ENCODE assay signal across 8 cellular contexts in the genomic region with DNA sequence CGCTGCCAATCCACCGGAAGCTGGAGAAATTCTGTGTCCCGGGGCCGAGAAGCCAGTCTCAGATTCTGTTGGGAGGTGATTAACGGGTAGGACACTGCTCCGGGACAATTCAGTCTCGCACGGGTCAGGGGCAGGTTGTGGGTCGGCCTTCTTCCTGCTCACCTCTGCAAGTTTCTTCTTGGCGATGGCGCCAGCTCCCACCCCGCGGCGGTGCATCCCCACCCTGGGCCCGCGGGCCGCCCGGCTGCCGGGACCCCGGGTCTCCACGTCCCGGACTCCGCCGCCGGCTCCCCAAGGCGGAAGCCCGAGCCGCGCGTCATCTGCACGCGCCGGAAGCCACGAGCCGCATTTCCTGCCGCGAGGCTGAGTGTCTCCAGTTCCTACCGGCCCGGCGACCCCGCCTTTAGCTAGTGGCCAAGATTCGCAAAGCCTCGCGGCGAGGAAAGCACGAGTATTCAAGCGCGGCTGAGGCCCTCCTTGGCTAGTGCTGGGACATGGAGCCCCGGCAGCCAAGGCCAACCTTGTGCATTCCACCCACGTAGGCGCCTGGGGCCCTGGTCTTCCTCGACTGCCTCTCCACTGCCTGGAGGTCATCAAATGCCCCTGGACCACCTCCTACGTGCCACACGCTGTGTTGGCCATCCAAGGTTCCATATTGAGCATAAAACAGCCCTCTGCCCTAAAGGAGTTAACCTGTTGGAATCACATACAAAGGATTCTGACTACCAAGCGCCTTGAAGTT. TPM values are rescaled to one million over a fixed set of nuclear protein-coding genes. Genes with fewer than 3 reads are reported as not detected.
DNase-seq lines count a peak whose midpoint lies in the region; ATAC-seq, FAIRE-seq and TF ChIP-seq lines count a peak whose summit lies in the region.

A gene with protein sequence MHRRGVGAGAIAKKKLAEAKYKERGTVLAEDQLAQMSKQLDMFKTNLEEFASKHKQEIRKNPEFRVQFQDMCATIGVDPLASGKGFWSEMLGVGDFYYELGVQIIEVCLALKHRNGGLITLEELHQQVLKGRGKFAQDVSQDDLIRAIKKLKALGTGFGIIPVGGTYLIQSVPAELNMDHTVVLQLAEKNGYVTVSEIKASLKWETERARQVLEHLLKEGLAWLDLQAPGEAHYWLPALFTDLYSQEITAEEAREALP (minus strand): TSS at position 324 of the 742 bp plus-strand sequence. CDS start 108 bp downstream, at position 216.

- WGBS in pancreas, 2 donors, result 2 to 3% methylated on average over 55 of the region's 55 CpGs
- WGBS in thyroid gland, 2 donors, result 4 to 8% methylated on average over 13 to 34 of the region's 55 CpGs

- peak; percentile 86 to 89 (median 88) for DNase-seq in NCI-H1417 (lab: John Stamatoyannopoulos, UW)
- DNase-seq in SW 1271 (lab: John Stamatoyannopoulos, UW), result peak; percentile 75 to 82
- DNase-seq in activated naive CD8-positive, alpha-beta T cell treated with anti-CD3 and anti-CD28 coated beads, Interleukin-2, amount 50 U/mL, for 16 hours (ENCODE audit: low read depth, low spot score), result peak; percentile 83
- peak; percentile 96 for DNase-seq in Right ventricle myocardium superior
- peak; percentile 84 to 96 (median 87) for DNase-seq in pancreas
- DNase-seq in thyroid gland, result peak; percentile 90 to 94

- H3K36me3 ChIP-seq in pancreas (no peaks in the 10 kb centered on the region), thyroid gland (peaks cover 0 to 4% of the 10 kb centered on the region in 2 donors)

- TF ChIP-seq CTCF in pancreas (IDR thresholded peaks at IDR 0.05) (no peak), thyroid gland (IDR thresholded peaks at IDR 0.05) (no peak)

- peak; percentile 83 for TF ChIP-seq POLR2A in GM10847 (IDR thresholded peaks at IDR 0.05; ENCODE audit: extremely low read depth, insufficient read length)
- peak in 1 of 2 donors; percentile 74 for TF ChIP-seq POLR2A in thyroid gland (IDR thresholded peaks at IDR 0.05)

- H3K27ac ChIP-seq in pancreas (peak within 1 kb of the TSS; percentile 73 to 87 (median 82)), thyroid gland (peak within 1 kb of the TSS; percentile 75 to 80 (median 78))

- no peaks in the 10 kb centered on the region for H3K9me3 ChIP-seq in pancreas
- H3K9me3 ChIP-seq in thyroid gland, result no peaks in the 10 kb centered on the region

- no peak for FAIRE-seq in pancreas (lab: Jason Lieb, UNC)

- ATAC-seq in HG02678 (IDR thresholded peaks at IDR 0.05; ENCODE audit: unreplicated experiment) (peak; percentile 95), Right ventricle myocardium superior (ENCODE audit: poor library complexity) (peak; percentile 99), pancreas (peak; percentile 98 to 100 (median 98))

- intact Hi-C loops in Right ventricle myocardium superior (cut with DNase I) (no loop called here), pancreas (cut with DNase I) (no loop called here), thyroid gland (cut with DNase I) (loop anchor here (10.0 kb wide), 1 partner anchor 90 kb away; no protein-coding TSS in a partner anchor)

- H3K4me1 ChIP-seq in pancreas (peaks cover 5 to 10% (median 7%) of the 10 kb centered on the region in 3 donors), thyroid gland (peaks cover 11 to 13% of the 10 kb centered on the region in 2 donors)

- H3K27me3 ChIP-seq in pancreas, result no peaks in the 10 kb centered on the region
- H3K27me3 ChIP-seq in thyroid gland, result no peaks in the 10 kb centered on the region

- H3K4me3 ChIP-seq in pancreas, result peak within 1 kb of the TSS; percentile 74 to 85 (median 80)
- H3K4me3 ChIP-seq in thyroid gland (replicated peaks in 1 of 3), result peak within 1 kb of the TSS; percentile 27 to 61 (median 54)

RNA-seq across cellular contexts. Expression of the gene that starts here (rescaled TPM):
- total RNA-seq in Right ventricle myocardium superior, result 114 TPM
- 10 to 100 TPM; 34.9 to 52.2 (median 43.8) TPM for total RNA-seq in pancreas
- polyA plus RNA-seq in pancreas, result 10 to 100 TPM; 70.2 to 78.6 TPM
- 100 to 1,000 TPM in 1 of 4 donors, 10 to 100 TPM in 3; 64.9 to 150 (median 96.5) TPM for total RNA-seq in thyroid gland

Comparison
In these comparisons a context has a peak if more than half of its experiments do, and no peak if none do; other contexts are left out.
1. Peak in every context shown above with its lines: DNase-seq, ATAC-seq, H3K4me3 ChIP-seq and H3K27ac ChIP-seq.